Comparison of ENCODE assay signal across 20 cellular contexts in the genomic region with DNA sequence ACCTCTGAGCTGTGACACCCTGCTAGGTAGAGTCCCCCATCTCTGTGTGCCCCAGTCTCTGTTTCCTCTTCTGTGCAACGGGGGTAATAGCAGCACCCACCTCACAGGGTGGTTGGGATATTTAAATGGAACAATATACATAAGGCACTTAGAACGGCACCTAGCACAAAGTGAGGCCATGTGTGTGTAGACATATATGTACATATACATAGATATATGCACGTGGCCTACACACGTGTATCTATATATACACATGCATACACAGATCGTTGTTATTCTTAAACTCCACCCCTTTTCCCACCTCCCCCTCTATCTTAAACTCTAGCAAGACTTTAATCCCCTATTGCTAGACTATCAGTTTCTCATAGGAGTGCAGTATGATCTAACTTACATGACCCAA. TPM values are rescaled to one million over a fixed set of nuclear protein-coding genes. Genes with fewer than 3 reads are reported as not detected.
DNase-seq lines count a peak whose midpoint lies in the region; ATAC-seq, FAIRE-seq and TF ChIP-seq lines count a peak whose summit lies in the region.
"Had no signal": no experiment of that assay in that cellular context is flagged by ENCODE, and none has a peak within 500 bp of the region (broad histone marks: within the 10 kb centered on the region; RNA-seq: fewer than 3 reads in every experiment).

No MANE protein-coding gene starts in this region.

- no peak overlapping the region for H3K4me2 ChIP-seq in HepG2 (ENCODE audit: low read depth, low read length)
- no peak overlapping the region for H3K4me2 ChIP-seq in neuronal stem cell (ENCODE audit: insufficient read depth, low read length, poor library complexity, severe bottlenecking)

- H3K4me1 ChIP-seq in HepG2 (ENCODE audit: insufficient read depth, low read length) (peaks cover 32% of the 10 kb centered on the region), right lobe of liver (peaks cover 0 to 19% (median 10%) of the 10 kb centered on the region in 4 donors), neuronal stem cell (ENCODE audit: control insufficient read depth in 2 of 2, insufficient read depth in 1 of 2, low read depth in 1 of 2, low read length in 2 of 2) (peaks cover 9 to 12% of the 10 kb centered on the region in 2 donors)

- no TSS peak for BruUV-seq in HepG2 (replicated peaks; lab: Mats Ljungman, UMichigan)

- H2BK12ac ChIP-seq in neuronal stem cell (ENCODE audit: low read length), result no peak overlapping the region

- H3K4me3 Mint-ChIP-seq in mesothelial cell of epicardium, result peak overlapping the region; percentile 0
- H3K4me3 Mint-ChIP-seq in endothelial cell (ENCODE audit: unreplicated experiment), result no peak overlapping the region
- H3K4me3 Mint-ChIP-seq: H9 had no signal

- no peak overlapping the region for H3K23ac ChIP-seq in neuronal stem cell (ENCODE audit: low read depth, low read length, poor library complexity)

- no peak for TF ChIP-seq EP300 in HepG2 (IDR thresholded peaks at IDR 0.05; ENCODE audit: low read depth in 2 of 2, low read length in 2 of 2)
- no peak for TF ChIP-seq EP300 in HepG2 (CRISPR knock-in tag; IDR thresholded peaks at IDR 0.05; ENCODE audit: borderline replicate concordance)

- no peak overlapping the region for H4K91ac ChIP-seq in neuronal stem cell (ENCODE audit: low read depth, low read length, poor library complexity)

- no peak for TF ChIP-seq POLR2A in HepG2 (IDR thresholded peaks at IDR 0.05; ENCODE audit: insufficient read depth in 1 of 2, low read depth in 2 of 2, low read length in 2 of 2)
- no peak for TF ChIP-seq POLR2A in right lobe of liver (IDR thresholded peaks at IDR 0.05)

- H3K4me3 ChIP-seq in HepG2 (replicated peaks in 1 of 3; ENCODE audit: insufficient read depth in 1 of 3, low read depth in 2 of 3, low read length in 3 of 3), result no peak overlapping the region
- no peak overlapping the region for H3K4me3 ChIP-seq in right lobe of liver
- H3K4me3 ChIP-seq in neuronal stem cell (ENCODE audit: low read length in 2 of 2), result no peak overlapping the region
- H3K4me3 ChIP-seq: GM12878, K562 had no signal

- TF ChIP-seq RAD21 in HepG2 (CRISPR knock-in tag; IDR thresholded peaks at IDR 0.05), result no peak

- no peaks in the 10 kb centered on the region for H3K9me3 ChIP-seq in HepG2 (ENCODE audit: low read length)
- H3K9me3 ChIP-seq in right lobe of liver, result no peaks in the 10 kb centered on the region
- H3K9me3 ChIP-seq in neuronal stem cell (replicated peaks in 1 of 2; ENCODE audit: control insufficient read depth in 2 of 2, insufficient read depth in 1 of 2, low read depth in 1 of 2, low read length in 2 of 2), result no peaks in the 10 kb centered on the region
- H3K9me3 ChIP-seq: BE2C had no signal

- no peaks in the 10 kb centered on the region for H4K20me1 ChIP-seq in HepG2 (ENCODE audit: insufficient read depth, low read length)

- no peaks in the 10 kb centered on the region for H3K79me2 ChIP-seq in HepG2 (ENCODE audit: insufficient read depth, low read length)

- H3K9ac ChIP-seq in HepG2 (ENCODE audit: insufficient read depth, low read depth, low read length) (no peak overlapping the region), neuronal stem cell (ENCODE audit: low read depth, low read length, poor library complexity) (no peak overlapping the region)

- POLR2A ChIA-PET in HepG2 (lab: Yijun Ruan, JAX), result no interaction called here

- WGBS in HepG2 (ENCODE audit: low lambda C conversion rate), result 76% methylated on average over 5 of the region's 5 CpGs
- WGBS in right lobe of liver (ENCODE audit: insufficient coverage, low coverage, low lambda C conversion rate, missing lambda C conversion rate), result 65% methylated on average over 4 of the region's 5 CpGs
- no CpG with 5 or more reads among the region's 5 CpGs for WGBS in neuronal stem cell (ENCODE audit: extremely low coverage in 2 of 2, insufficient read length in 2 of 2, insufficient replicate concordance in 1 of 2), 2 donors

- DNase-seq in HepG2 (ENCODE audit: low spot score), result no peak
- DNase-seq in right lobe of liver, result no peak
- DNase-seq in mesothelial cell of epicardium (ENCODE audit: low spot score in 2 of 2, unreplicated experiment in 2 of 2), result no peak
- DNase-seq in neuronal stem cell (ENCODE audit: low spot score), result no peak
- no peak for DNase-seq in endothelial cell (ENCODE audit: low spot score)
- no peak for DNase-seq in ecto neural progenitor cell (ENCODE audit: low spot score)
- DNase-seq: BE2C, Calu3, DND-41, EL, H9, IMR-90 had no signal

- H3K36me3 ChIP-seq in HepG2 (replicated peaks in 1 of 2; ENCODE audit: control insufficient read depth in 1 of 2, insufficient read depth in 2 of 2, low read length in 2 of 2), result no peaks in the 10 kb centered on the region
- H3K36me3 ChIP-seq in right lobe of liver, result no peaks in the 10 kb centered on the region
- H3K36me3 ChIP-seq in neuronal stem cell (replicated peaks in 1 of 2; ENCODE audit: control insufficient read depth in 2 of 2, insufficient read depth in 2 of 2, low read length in 2 of 2), result no peaks in the 10 kb centered on the region
- H3K36me3 ChIP-seq: BE2C had no signal

- H2AFZ ChIP-seq in HepG2 (ENCODE audit: low read length), result no peak overlapping the region
- H2AFZ ChIP-seq in neuronal stem cell (ENCODE audit: low read length), result no peak overlapping the region

- no peak overlapping the region for H2BK120ac ChIP-seq in neuronal stem cell (ENCODE audit: low read depth, low read length)

- in situ Hi-C loops in HepG2 (cut with HindIII; ENCODE audit: extremely low pct_ligation_motif_present, low pct_unique_long_range_greater_than_20kb), result loop anchor here (5.0 to 10.0 kb wide), 2 partner anchors 59 to 307 kb away; no protein-coding TSS in a partner anchor

- peak overlapping the region; percentile 34 for H2AK5ac ChIP-seq in neuronal stem cell (ENCODE audit: low read depth, low read length)

- H3K18ac ChIP-seq in neuronal stem cell (ENCODE audit: low read length), result no peak overlapping the region

- H3K9me3 Mint-ChIP-seq in mesothelial cell of epicardium (no peaks in the 10 kb centered on the region), endothelial cell (ENCODE audit: unreplicated experiment) (no peaks in the 10 kb centered on the region)

- H3K27ac Mint-ChIP-seq in mesothelial cell of epicardium, result no peak overlapping the region
- H3K27ac Mint-ChIP-seq in endothelial cell (ENCODE audit: unreplicated experiment), result no peak overlapping the region
- H3K27ac Mint-ChIP-seq: CD4-positive, alpha-beta memory T cell; H9 had no signal

- H3K4me1 Mint-ChIP-seq in mesothelial cell of epicardium (peaks cover 27% of the 10 kb centered on the region), endothelial cell (ENCODE audit: unreplicated experiment) (peaks cover 12% of the 10 kb centered on the region)

- intact Hi-C loops in HepG2 (cut with micrococcal nuclease; ENCODE audit: unreplicated experiment) (no loop called here), right lobe of liver (cut with DNase I) (no loop called here)

- TF ChIP-seq CTCF in HepG2 (CRISPR knock-in tag; IDR thresholded peaks at IDR 0.05), result no peak
- no peak for TF ChIP-seq CTCF in right lobe of liver (IDR thresholded peaks at IDR 0.05)
- TF ChIP-seq CTCF in mesothelial cell of epicardium (IDR thresholded peaks at IDR 0.05; ENCODE audit: unreplicated experiment), result no peak
- no peak for TF ChIP-seq CTCF in endothelial cell (IDR thresholded peaks at IDR 0.05; ENCODE audit: unreplicated experiment)

- H3K27me3 ChIP-seq in HepG2 (ENCODE audit: control insufficient read depth in 1 of 2, insufficient read depth in 2 of 2, low read length in 2 of 2) (peaks cover 3 to 5% of the 10 kb centered on the region in 2 experiments; a peak in 2 of 5 replicates), right lobe of liver (no peaks in the 10 kb centered on the region), neuronal stem cell (ENCODE audit: control insufficient read depth in 3 of 3, insufficient read depth in 3 of 3, low read depth in 1 of 3, low read length in 3 of 3) (peaks cover 19 to 87% (median 52%) of the 10 kb centered on the region in 3 experiments)

- H4K8ac ChIP-seq in neuronal stem cell (ENCODE audit: low read depth, low read length), result no peak overlapping the region

- FAIRE-seq in HepG2 (lab: Jason Lieb, UNC), result no peak
- FAIRE-seq: GM12878, H1, K562 had no signal

- H2BK15ac ChIP-seq in neuronal stem cell (ENCODE audit: low read length), result peak overlapping the region; percentile 55

- no peak overlapping the region for H2BK5ac ChIP-seq in neuronal stem cell (ENCODE audit: low read length)

- no peak overlapping the region for H3K14ac ChIP-seq in neuronal stem cell (ENCODE audit: low read length)

- CTCF ChIA-PET in HepG2 (lab: Yijun Ruan, JAX; ENCODE audit: low intra/inter-chr PET ratio, low total read pairs), result no interaction called here

- H3K4ac ChIP-seq in neuronal stem cell (ENCODE audit: low read length), result no peak overlapping the region

- H3K27me3 Mint-ChIP-seq in mesothelial cell of epicardium (ENCODE audit: low read depth) (peaks cover 49% of the 10 kb centered on the region), endothelial cell (ENCODE audit: unreplicated experiment) (peaks cover 8% of the 10 kb centered on the region)

- no peak overlapping the region for H3K27ac ChIP-seq in HepG2 (ENCODE audit: extremely low read length, insufficient read depth, low read length)
- no peak overlapping the region for H3K27ac ChIP-seq in right lobe of liver
- no peak overlapping the region for H3K27ac ChIP-seq in neuronal stem cell (replicated peaks; ENCODE audit: low read length)
- H3K27ac ChIP-seq: C4-2B, HL-60 had no signal

- H3K36me3 Mint-ChIP-seq in mesothelial cell of epicardium, result peaks cover 2% of the 10 kb centered on the region
- H3K36me3 Mint-ChIP-seq in endothelial cell (ENCODE audit: low read depth, unreplicated experiment), result no peaks in the 10 kb centered on the region
- H3K36me3 Mint-ChIP-seq: CD4-positive, alpha-beta memory T cell had no signal

- no peaks in the 10 kb centered on the region for H3K79me1 ChIP-seq in neuronal stem cell (ENCODE audit: low read depth, low read length)

- ATAC-seq in HepG2 (no peak), right lobe of liver (no peak), HG03097 (IDR thresholded peaks at IDR 0.05; ENCODE audit: low FRiP score, unreplicated experiment) (no peak)
- ATAC-seq: GM12878, K562 had no signal

RNA-seq across cellular contexts. Expression of a gene that starts 2.4 kb away (rescaled TPM):
- 0.66 TPM in 1 of 2 replicates, not detected in the other for total RNA-seq in HepG2 (2016; rRNA removed; fragmentation: Illumina TruSeq; extraction: Trizol)
- 0.51 TPM in 1 of 2 replicates, not detected in the other for total RNA-seq in HepG2 (2016; cell fraction: cytosol; rRNA removed; fragmentation: Illumina TruSeq; extraction: Trizol; ENCODE audit: low read depth)
- 0.18 and 0.71 TPM in 2 replicates for total RNA-seq in HepG2 (2016; cell fraction: insoluble cytoplasmic fraction; rRNA removed; fragmentation: Illumina TruSeq; extraction: Trizol)
- 0.21 and 0.25 TPM in 2 replicates for total RNA-seq in HepG2 (2016; cell fraction: membrane; rRNA removed; fragmentation: Illumina TruSeq; extraction: Trizol)
- total RNA-seq in HepG2 (2016; cell fraction: nucleus; rRNA removed; fragmentation: Illumina TruSeq; extraction: Trizol), result 0.50 and 0.69 TPM in 2 replicates
- polyA plus RNA-seq in HepG2 (2011; rRNA removed), result 0.34 and 0.42 TPM in 2 replicates
- polyA plus RNA-seq in HepG2 (2011; cell fraction: cytosol; rRNA removed), result 0.44 and 0.47 TPM in 2 replicates
- 0.74 and 1.2 TPM in 2 replicates for polyA plus RNA-seq in HepG2 (2011; cell fraction: nucleus; rRNA removed)
- polyA plus RNA-seq in HepG2 (2012), result 0.16 and 0.33 TPM in 2 replicates
- 0.09 and 0.11 TPM in 2 replicates for polyA plus RNA-seq in HepG2 (2016; cell fraction: cytosol; fragmentation: Illumina TruSeq; extraction: Trizol; ENCODE audit: low read depth)
- 0.16 and 0.44 TPM in 2 replicates for polyA plus RNA-seq in HepG2 (2016; cell fraction: insoluble cytoplasmic fraction; fragmentation: Illumina TruSeq; extraction: Trizol; ENCODE audit: low read depth)
- polyA plus RNA-seq in HepG2 (2016; cell fraction: membrane; fragmentation: Illumina TruSeq; extraction: Trizol; ENCODE audit: low read depth), result not detected in 2 replicates
- 0.95 and 1.1 TPM in 2 replicates for polyA plus RNA-seq in HepG2 (2016; cell fraction: nucleus; fragmentation: Illumina TruSeq; extraction: Trizol; ENCODE audit: insufficient read depth, low read depth)
- 1.5 and 1.6 TPM in 2 replicates for polyA minus RNA-seq in HepG2 (2011; rRNA and poly(A)+ RNA removed; ENCODE audit: low replicate concordance)
- polyA minus RNA-seq in HepG2 (2011; cell fraction: cytosol; rRNA and poly(A)+ RNA removed), result 1.7 TPM in 1 of 2 replicates, not detected in the other
- not detected in 2 replicates for polyA minus RNA-seq in HepG2 (2011; cell fraction: nucleus; rRNA and poly(A)+ RNA removed)
- total RNA-seq in right lobe of liver, result 10 to 100 TPM in 2 of 6 experiments, 1 to 10 TPM in 4; 2.8 to 13.1 (median 5.5) TPM
- 22.5 to 24.1 TPM (median 22.8 TPM) in 3 replicates for total RNA-seq in mesothelial cell of epicardium
- 0.15 TPM for polyA plus RNA-seq in neuronal stem cell (2013, experiment 1 of 2)
- polyA plus RNA-seq in neuronal stem cell (2013, experiment 2 of 2), result 0.12 TPM
- total RNA-seq in endothelial cell (ENCODE audit: unreplicated experiment), result 3.6 TPM
- total RNA-seq: Calu3, GM12878, H9, HT1080, IMR-90 had no signal
